ENCODE assay signal across 1 cellular context in the genomic region with DNA sequence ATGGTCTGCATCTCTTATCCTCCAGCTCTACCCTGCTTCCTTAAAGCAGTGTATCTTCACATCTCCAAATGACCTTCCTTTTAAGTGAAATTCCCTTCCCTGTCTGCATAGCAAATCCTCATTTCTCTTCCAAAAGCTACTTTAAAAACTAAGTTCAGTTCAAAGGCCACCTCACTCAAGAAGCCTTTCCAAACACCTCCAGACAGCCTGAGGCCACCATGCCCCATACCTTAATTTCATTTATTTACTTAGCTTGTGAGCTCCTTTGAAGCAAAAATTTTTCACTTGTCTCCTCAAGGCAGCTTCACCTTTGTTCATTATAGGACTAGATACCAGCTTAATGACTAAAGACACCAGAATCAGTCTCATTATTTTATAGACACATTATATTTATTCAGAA.
TF ChIP-seq lines count a peak whose summit lies in the region.

No MANE protein-coding gene starts in this region.

TF ChIP-seq in A549, 52 proteins besides CTCF, POLR2A, EP300 and RAD21:
- no peak for TF ChIP-seq CEBPB (IDR thresholded peaks at IDR 0.05)
- TF ChIP-seq, protein P1, sequence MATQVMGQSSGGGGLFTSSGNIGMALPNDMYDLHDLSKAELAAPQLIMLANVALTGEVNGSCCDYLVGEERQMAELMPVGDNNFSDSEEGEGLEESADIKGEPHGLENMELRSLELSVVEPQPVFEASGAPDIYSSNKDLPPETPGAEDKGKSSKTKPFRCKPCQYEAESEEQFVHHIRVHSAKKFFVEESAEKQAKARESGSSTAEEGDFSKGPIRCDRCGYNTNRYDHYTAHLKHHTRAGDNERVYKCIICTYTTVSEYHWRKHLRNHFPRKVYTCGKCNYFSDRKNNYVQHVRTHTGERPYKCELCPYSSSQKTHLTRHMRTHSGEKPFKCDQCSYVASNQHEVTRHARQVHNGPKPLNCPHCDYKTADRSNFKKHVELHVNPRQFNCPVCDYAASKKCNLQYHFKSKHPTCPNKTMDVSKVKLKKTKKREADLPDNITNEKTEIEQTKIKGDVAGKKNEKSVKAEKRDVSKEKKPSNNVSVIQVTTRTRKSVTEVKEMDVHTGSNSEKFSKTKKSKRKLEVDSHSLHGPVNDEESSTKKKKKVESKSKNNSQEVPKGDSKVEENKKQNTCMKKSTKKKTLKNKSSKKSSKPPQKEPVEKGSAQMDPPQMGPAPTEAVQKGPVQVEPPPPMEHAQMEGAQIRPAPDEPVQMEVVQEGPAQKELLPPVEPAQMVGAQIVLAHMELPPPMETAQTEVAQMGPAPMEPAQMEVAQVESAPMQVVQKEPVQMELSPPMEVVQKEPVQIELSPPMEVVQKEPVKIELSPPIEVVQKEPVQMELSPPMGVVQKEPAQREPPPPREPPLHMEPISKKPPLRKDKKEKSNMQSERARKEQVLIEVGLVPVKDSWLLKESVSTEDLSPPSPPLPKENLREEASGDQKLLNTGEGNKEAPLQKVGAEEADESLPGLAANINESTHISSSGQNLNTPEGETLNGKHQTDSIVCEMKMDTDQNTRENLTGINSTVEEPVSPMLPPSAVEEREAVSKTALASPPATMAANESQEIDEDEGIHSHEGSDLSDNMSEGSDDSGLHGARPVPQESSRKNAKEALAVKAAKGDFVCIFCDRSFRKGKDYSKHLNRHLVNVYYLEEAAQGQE (IDR thresholded peaks at IDR 0.05), result no peak
- TF ChIP-seq JUN (IDR thresholded peaks at IDR 0.05), result no peak
- TF ChIP-seq MYC (IDR thresholded peaks at IDR 0.05; ENCODE audit: borderline replicate concordance, low read length), result no peak
- TF ChIP-seq, protein P2, sequence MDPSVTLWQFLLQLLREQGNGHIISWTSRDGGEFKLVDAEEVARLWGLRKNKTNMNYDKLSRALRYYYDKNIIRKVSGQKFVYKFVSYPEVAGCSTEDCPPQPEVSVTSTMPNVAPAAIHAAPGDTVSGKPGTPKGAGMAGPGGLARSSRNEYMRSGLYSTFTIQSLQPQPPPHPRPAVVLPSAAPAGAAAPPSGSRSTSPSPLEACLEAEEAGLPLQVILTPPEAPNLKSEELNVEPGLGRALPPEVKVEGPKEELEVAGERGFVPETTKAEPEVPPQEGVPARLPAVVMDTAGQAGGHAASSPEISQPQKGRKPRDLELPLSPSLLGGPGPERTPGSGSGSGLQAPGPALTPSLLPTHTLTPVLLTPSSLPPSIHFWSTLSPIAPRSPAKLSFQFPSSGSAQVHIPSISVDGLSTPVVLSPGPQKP (IDR thresholded peaks at IDR 0.05; ENCODE audit: low read depth, low read length), result no peak
- no peak for TF ChIP-seq EHMT2 (IDR thresholded peaks at IDR 0.05; ENCODE audit: low read depth)
- TF ChIP-seq HOXA7 (CRISPR knock-in tag; IDR thresholded peaks at IDR 0.05), result no peak
- TF ChIP-seq ZNF302 (CRISPR knock-in tag; IDR thresholded peaks at IDR 0.05), result no peak
- TF ChIP-seq JUNB (IDR thresholded peaks at IDR 0.05), result no peak
- TF ChIP-seq MAFK (IDR thresholded peaks at IDR 0.05; ENCODE audit: partially characterized antibody), result no peak
